19 cellular contexts compared by ENCODE assay signal in the genomic region with DNA sequence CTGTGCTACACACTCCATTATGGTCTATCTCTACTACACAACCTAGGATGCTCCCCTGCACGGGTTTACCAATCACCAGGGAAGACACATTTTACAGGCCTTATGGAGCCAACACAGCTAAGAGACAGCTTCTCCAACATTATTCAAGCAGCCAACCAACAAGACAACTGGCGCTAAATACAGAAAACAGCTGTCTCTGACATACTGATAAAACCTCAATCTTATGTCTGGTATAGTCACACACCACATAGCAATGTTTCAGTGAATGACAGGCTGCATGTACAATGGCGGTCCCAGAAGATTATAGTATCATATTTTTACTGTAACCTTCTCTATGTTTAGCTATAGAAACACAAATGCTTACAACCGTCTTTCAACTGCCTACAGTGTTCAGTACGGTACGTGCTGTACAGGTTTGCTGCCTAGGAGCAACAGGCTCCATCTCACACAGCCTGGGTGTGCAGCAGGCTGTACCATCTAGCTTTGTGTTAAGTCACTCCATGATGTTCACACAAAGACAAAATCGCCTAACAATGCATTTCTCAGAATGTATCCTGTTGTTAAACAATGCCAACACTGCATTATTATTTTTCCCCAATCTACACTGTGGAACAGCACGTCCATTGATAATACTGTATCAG. TPM values are rescaled to one million over a fixed set of nuclear protein-coding genes. Genes with fewer than 3 reads are reported as not detected.
DNase-seq lines count a peak whose midpoint lies in the region; ATAC-seq and TF ChIP-seq lines count a peak whose summit lies in the region.
"Had no signal": no experiment of that assay in that cellular context is flagged by ENCODE, and none has a peak within 500 bp of the region (broad histone marks: within the 10 kb centered on the region; RNA-seq: fewer than 3 reads in every experiment).

No MANE protein-coding gene starts in this region.

- H3K27me3 Mint-ChIP-seq in WTC11 (ENCODE audit: low read depth): no peaks in the 10 kb centered on the region
- H3K27me3 Mint-ChIP-seq: activated B cell treated with CpG ODN at 0.5 μM for 24 hours had no signal

- intact Hi-C loops in right cardiac atrium (cut with DNase I) (no loop called here), Right ventricle myocardium inferior (cut with DNase I) (no loop called here)

- no peak for TF ChIP-seq CTCF in WTC11 (IDR thresholded peaks at IDR 0.05)

- POLR2A ChIA-PET in WTC11 (lab: Charles Lee): no interaction called here

- no peaks in the 10 kb centered on the region for H3K9me3 Mint-ChIP-seq in WTC11
- H3K9me3 Mint-ChIP-seq: activated B cell treated with CpG ODN at 0.5 μM for 24 hours; activated naive CD4-positive, alpha-beta T cell treated with anti-CD3 and anti-CD28 coated beads for 36 hours; neural progenitor cell had no signal

- CTCF ChIA-PET in WTC11 (lab: Charles Lee): interaction anchor here (1.6 to 1.8 kb wide), 2 partner anchors 11 to 426 kb away, joined by 6 to 12 read pairs; a partner anchor contains a TSS

- peaks cover 25% of the 10 kb centered on the region for H3K4me1 ChIP-seq in right cardiac atrium (ENCODE audit: control insufficient read depth, insufficient read depth, low read length)

- DNase-seq in right cardiac atrium: no peak
- DNase-seq in Right ventricle myocardium inferior (ENCODE audit: missing footprints): no peak
- DNase-seq in WTC11 (ENCODE audit: low spot score): no peak
- peak; percentile 68 for DNase-seq in myocyte (ENCODE audit: low read depth)
- no peak for DNase-seq in hippocampal formation (lab: John Stamatoyannopoulos, UW)
- DNase-seq in DMS 273 treated with DMSO at 0.1 percent for 48 hours (lab: John Stamatoyannopoulos, UW): no peak
- DNase-seq: activated B cell treated with CpG ODN at 0.5 μM for 24 hours; activated CD8-positive, alpha-beta memory T cell treated with anti-CD3 and anti-CD28 coated beads, Interleukin-2, amount 50 U/mL, for 48 hours; activated naive CD4-positive, alpha-beta T cell treated with anti-CD3 and anti-CD28 coated beads for 36 hours; body of pancreas; GOT3; NCI-H2029 treated with DMSO at 0.1 percent for 48 hours; NCI-H510A treated with DMSO at 0.1 percent for 48 hours; retina; SHP77 treated with DMSO at 0.1 percent for 48 hours; T-helper 1 cell had no signal

- peak overlapping the region; percentile 55 for H3K27ac ChIP-seq in right cardiac atrium (ENCODE audit: low read length)
- H3K27ac ChIP-seq: body of pancreas, neural progenitor cell had no signal

- H3K27ac Mint-ChIP-seq in WTC11: peak overlapping the region; percentile 69
- H3K27ac Mint-ChIP-seq: activated B cell treated with CpG ODN at 0.5 μM for 24 hours; activated naive CD4-positive, alpha-beta T cell treated with anti-CD3 and anti-CD28 coated beads for 36 hours; neural progenitor cell had no signal

- ATAC-seq in right cardiac atrium (no peak), Right ventricle myocardium inferior (no peak), WTC11 (no peak), HG03460 (IDR thresholded peaks at IDR 0.05; ENCODE audit: unreplicated experiment) (no peak)
- ATAC-seq: body of pancreas had no signal

- peaks cover 75% of the 10 kb centered on the region for H3K4me1 Mint-ChIP-seq in WTC11

- peaks cover 27% of the 10 kb centered on the region for H3K36me3 Mint-ChIP-seq in WTC11

- no peaks in the 10 kb centered on the region for H3K9me3 ChIP-seq in right cardiac atrium (ENCODE audit: control insufficient read depth, low read length)
- H3K9me3 ChIP-seq: body of pancreas, esophagus muscularis mucosa had no signal

- WGBS in right cardiac atrium: 32% methylated on average over 8 of the region's 8 CpGs

- H3K4me3 ChIP-seq in right cardiac atrium (ENCODE audit: low read length): no peak overlapping the region
- H3K4me3 ChIP-seq: body of pancreas, esophagus muscularis mucosa, neural progenitor cell had no signal

- H3K27me3 ChIP-seq in right cardiac atrium (ENCODE audit: control insufficient read depth, insufficient read depth): no peaks in the 10 kb centered on the region
- H3K27me3 ChIP-seq: body of pancreas, esophagus muscularis mucosa, neural progenitor cell had no signal

- H3K4me3 Mint-ChIP-seq in WTC11: no peak overlapping the region
- H3K4me3 Mint-ChIP-seq: activated B cell treated with CpG ODN at 0.5 μM for 24 hours; activated naive CD4-positive, alpha-beta T cell treated with anti-CD3 and anti-CD28 coated beads for 36 hours; neural progenitor cell had no signal

TF ChIP-seq in WTC11, 78 proteins besides CTCF, POLR2A, EP300 and RAD21 (continues in another document):
- TF ChIP-seq, protein P1, sequence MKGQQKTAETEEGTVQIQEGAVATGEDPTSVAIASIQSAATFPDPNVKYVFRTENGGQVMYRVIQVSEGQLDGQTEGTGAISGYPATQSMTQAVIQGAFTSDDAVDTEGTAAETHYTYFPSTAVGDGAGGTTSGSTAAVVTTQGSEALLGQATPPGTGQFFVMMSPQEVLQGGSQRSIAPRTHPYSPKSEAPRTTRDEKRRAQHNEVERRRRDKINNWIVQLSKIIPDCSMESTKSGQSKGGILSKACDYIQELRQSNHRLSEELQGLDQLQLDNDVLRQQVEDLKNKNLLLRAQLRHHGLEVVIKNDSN (CRISPR knock-in tag; IDR thresholded peaks at IDR 0.05): no peak
- TF ChIP-seq ZNF671 (CRISPR knock-in tag; IDR thresholded peaks at IDR 0.05) (no peak), ZNF416 (CRISPR knock-in tag; IDR thresholded peaks at IDR 0.05) (no peak), NFATC4 (CRISPR knock-in tag; IDR thresholded peaks at IDR 0.05) (no peak), MYBL2 (CRISPR knock-in tag; IDR thresholded peaks at IDR 0.05) (no peak)
- TF ChIP-seq, protein P2, sequence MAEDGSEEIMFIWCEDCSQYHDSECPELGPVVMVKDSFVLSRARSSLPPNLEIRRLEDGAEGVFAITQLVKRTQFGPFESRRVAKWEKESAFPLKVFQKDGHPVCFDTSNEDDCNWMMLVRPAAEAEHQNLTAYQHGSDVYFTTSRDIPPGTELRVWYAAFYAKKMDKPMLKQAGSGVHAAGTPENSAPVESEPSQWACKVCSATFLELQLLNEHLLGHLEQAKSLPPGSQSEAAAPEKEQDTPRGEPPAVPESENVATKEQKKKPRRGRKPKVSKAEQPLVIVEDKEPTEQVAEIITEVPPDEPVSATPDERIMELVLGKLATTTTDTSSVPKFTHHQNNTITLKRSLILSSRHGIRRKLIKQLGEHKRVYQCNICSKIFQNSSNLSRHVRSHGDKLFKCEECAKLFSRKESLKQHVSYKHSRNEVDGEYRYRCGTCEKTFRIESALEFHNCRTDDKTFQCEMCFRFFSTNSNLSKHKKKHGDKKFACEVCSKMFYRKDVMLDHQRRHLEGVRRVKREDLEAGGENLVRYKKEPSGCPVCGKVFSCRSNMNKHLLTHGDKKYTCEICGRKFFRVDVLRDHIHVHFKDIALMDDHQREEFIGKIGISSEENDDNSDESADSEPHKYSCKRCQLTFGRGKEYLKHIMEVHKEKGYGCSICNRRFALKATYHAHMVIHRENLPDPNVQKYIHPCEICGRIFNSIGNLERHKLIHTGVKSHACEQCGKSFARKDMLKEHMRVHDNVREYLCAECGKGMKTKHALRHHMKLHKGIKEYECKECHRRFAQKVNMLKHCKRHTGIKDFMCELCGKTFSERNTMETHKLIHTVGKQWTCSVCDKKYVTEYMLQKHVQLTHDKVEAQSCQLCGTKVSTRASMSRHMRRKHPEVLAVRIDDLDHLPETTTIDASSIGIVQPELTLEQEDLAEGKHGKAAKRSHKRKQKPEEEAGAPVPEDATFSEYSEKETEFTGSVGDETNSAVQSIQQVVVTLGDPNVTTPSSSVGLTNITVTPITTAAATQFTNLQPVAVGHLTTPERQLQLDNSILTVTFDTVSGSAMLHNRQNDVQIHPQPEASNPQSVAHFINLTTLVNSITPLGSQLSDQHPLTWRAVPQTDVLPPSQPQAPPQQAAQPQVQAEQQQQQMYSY (CRISPR knock-in tag; IDR thresholded peaks at IDR 0.05): no peak
- TF ChIP-seq, protein P3, sequence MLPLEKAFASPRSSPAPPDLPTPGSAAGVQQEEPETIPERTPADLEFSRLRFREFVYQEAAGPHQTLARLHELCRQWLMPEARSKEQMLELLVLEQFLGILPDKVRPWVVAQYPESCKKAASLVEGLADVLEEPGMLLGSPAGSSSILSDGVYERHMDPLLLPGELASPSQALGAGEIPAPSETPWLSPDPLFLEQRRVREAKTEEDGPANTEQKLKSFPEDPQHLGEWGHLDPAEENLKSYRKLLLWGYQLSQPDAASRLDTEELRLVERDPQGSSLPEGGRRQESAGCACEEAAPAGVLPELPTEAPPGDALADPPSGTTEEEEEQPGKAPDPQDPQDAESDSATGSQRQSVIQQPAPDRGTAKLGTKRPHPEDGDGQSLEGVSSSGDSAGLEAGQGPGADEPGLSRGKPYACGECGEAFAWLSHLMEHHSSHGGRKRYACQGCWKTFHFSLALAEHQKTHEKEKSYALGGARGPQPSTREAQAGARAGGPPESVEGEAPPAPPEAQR (CRISPR knock-in tag; IDR thresholded peaks at IDR 0.05): no peak

RNA-seq across cellular contexts. Expression of a gene that starts 10.9 kb away (rescaled TPM):
- total RNA-seq in right cardiac atrium (100 to 1,000 TPM; 155 to 175 (median 168) TPM), Right ventricle myocardium inferior (146 TPM), WTC11 (2021) (278 to 289 TPM (median 281 TPM) in 3 replicates), myocyte (268 and 312 TPM in 2 replicates)
- 52.2 TPM for polyA plus RNA-seq in right cardiac atrium
- polyA plus RNA-seq in myocyte (2012): 169 TPM
